Comparison of ENCODE assay signal across 10 cellular contexts in genomic region chr5:100566382-100567141, GRCh38.
"Had no signal": no experiment of that assay in that cellular context is flagged by ENCODE, and none has a peak within 500 bp of the region (broad histone marks: within the 10 kb centered on the region; RNA-seq: fewer than 3 reads in every experiment).

No MANE protein-coding gene starts in this region.

- H3K4me3 Mint-ChIP-seq: naive thymus-derived CD4-positive, alpha-beta T cell; stimulated activated memory B cell treated with anti-CD40 and anti-IgM and Interleukin-4, amounts not matched to agents 10 μg/mL and 1 μg/mL and 100 μg/mL, for 72 hours; type B pancreatic cell had no signal

- DNase-seq: effector CD4-positive, alpha-beta T cell; gastrocnemius medialis; heart right ventricle; islet precursor cell; mammary epithelial cell; naive thymus-derived CD4-positive, alpha-beta T cell had no signal

- FAIRE-seq: astrocyte had no signal

- H3K27ac Mint-ChIP-seq: naive thymus-derived CD4-positive, alpha-beta T cell; stimulated activated memory B cell treated with anti-CD40 and anti-IgM and Interleukin-4, amounts not matched to agents 10 μg/mL and 1 μg/mL and 100 μg/mL, for 72 hours; type B pancreatic cell had no signal

- H3K9me3 Mint-ChIP-seq: naive thymus-derived CD4-positive, alpha-beta T cell; stimulated activated memory B cell treated with anti-CD40 and anti-IgM and Interleukin-4, amounts not matched to agents 10 μg/mL and 1 μg/mL and 100 μg/mL, for 72 hours; type B pancreatic cell had no signal

- ATAC-seq: gastrocnemius medialis; heart right ventricle; left lobe of liver; naive thymus-derived CD4-positive, alpha-beta T cell; stimulated activated memory B cell treated with anti-CD40 and anti-IgM and Interleukin-4, amounts not matched to agents 10 μg/mL and 1 μg/mL and 100 μg/mL, for 72 hours had no signal

- H3K27me3 Mint-ChIP-seq: naive thymus-derived CD4-positive, alpha-beta T cell; stimulated activated memory B cell treated with anti-CD40 and anti-IgM and Interleukin-4, amounts not matched to agents 10 μg/mL and 1 μg/mL and 100 μg/mL, for 72 hours; type B pancreatic cell had no signal
